In genomic region chr7:93047514-93048099, GRCh38 we compare ENCODE assay signal across 1 cellular context.
TF ChIP-seq lines count a peak whose summit lies in the region.

No MANE protein-coding gene starts in this region.

TF ChIP-seq in GM12878, 131 proteins besides CTCF, POLR2A, EP300 and RAD21 (continued from another document):
- TF ChIP-seq POLR2AphosphoS2 (IDR thresholded peaks at IDR 0.05; ENCODE audit: low read depth, low read length) (no peak), NR2F1 (conservative IDR thresholded peaks at IDR 0.05) (peak; percentile 69), SIX5 (IDR thresholded peaks at IDR 0.05; ENCODE audit: low read depth, low read length, severe bottlenecking) (no peak), ELK1 (IDR thresholded peaks at IDR 0.05; ENCODE audit: low read depth, low read length) (no peak), IKZF1 (conservative IDR thresholded peaks at IDR 0.05) (0 out of 2 replicates have a peak, but pooled peaks have one; percentile 20), ZBED1 (IDR thresholded peaks at IDR 0.05; ENCODE audit: borderline replicate concordance) (no peak), SMAD5 (IDR thresholded peaks at IDR 0.05; ENCODE audit: low read depth) (no peak), DPF2 (IDR thresholded peaks at IDR 0.05) (no peak), E4F1 (IDR thresholded peaks at IDR 0.05; ENCODE audit: borderline replicate concordance, partially characterized antibody) (no peak), RFX5 (IDR thresholded peaks at IDR 0.05; ENCODE audit: low read depth, low read length) (no peak), IRF4 (IDR thresholded peaks at IDR 0.05; ENCODE audit: low read depth, low read length) (no peak), HDAC2 (IDR thresholded peaks at IDR 0.05) (no peak), CBX5 (IDR thresholded peaks at IDR 0.05; ENCODE audit: low read depth) (no peak), KLF5 (IDR thresholded peaks at IDR 0.05; ENCODE audit: partially characterized antibody) (no peak), SUZ12 (IDR thresholded peaks at IDR 0.05; ENCODE audit: unreplicated experiment) (no peak), MEF2A (IDR thresholded peaks at IDR 0.05; ENCODE audit: insufficient read depth, low read depth, low read length) (no peak), CHD2 (IDR thresholded peaks at IDR 0.05; ENCODE audit: borderline replicate concordance, low read depth, low read length) (no peak), PAX8 (IDR thresholded peaks at IDR 0.05) (no peak)
- TF ChIP-seq, protein P1, sequence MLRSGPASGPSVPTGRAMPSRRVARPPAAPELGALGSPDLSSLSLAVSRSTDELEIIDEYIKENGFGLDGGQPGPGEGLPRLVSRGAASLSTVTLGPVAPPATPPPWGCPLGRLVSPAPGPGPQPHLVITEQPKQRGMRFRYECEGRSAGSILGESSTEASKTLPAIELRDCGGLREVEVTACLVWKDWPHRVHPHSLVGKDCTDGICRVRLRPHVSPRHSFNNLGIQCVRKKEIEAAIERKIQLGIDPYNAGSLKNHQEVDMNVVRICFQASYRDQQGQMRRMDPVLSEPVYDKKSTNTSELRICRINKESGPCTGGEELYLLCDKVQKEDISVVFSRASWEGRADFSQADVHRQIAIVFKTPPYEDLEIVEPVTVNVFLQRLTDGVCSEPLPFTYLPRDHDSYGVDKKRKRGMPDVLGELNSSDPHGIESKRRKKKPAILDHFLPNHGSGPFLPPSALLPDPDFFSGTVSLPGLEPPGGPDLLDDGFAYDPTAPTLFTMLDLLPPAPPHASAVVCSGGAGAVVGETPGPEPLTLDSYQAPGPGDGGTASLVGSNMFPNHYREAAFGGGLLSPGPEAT (IDR thresholded peaks at IDR 0.05; ENCODE audit: low read depth): 0 out of 2 replicates have a peak, but pooled peaks have one; percentile 19
TF ChIP-seq in GM12878: peak in this region for 5.
